ENCODE assay signal across 22 cellular contexts in the genomic region with DNA sequence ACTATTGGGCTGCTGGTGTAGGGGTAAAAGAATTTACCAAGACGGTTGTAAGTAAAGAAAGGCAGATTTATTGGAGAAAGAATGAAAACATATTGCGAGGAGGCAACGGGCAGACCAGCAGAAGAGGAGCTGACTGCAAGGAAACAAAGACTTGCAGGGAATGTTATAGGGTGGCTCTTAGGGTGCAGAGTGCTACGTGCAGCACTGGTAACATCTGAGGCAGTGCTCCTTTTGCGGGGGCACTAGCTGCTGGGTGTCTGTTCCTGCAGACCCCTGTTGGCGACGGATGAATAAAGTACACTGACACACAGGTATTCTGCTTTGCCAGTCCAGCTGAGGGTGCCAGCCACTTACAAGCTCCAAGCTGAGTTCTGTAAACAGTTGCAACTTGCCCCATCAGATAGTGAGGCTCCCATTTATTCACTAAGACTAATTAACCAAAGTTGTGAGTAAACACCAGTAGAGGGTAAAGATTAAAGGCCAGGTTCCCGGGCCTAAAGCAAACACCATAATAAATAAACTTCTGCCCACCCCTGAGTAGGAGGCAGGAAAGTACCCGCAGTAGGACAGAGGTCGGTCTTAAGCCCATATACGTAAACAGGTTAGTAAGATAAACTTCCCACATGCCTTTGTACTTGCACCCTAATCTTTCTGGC.
DNase-seq lines count a peak whose midpoint lies in the region; ATAC-seq, FAIRE-seq and TF ChIP-seq lines count a peak whose summit lies in the region.
"Had no signal": no experiment of that assay in that cellular context is flagged by ENCODE, and none has a peak within 500 bp of the region (broad histone marks: within the 10 kb centered on the region; RNA-seq: fewer than 3 reads in every experiment).

No MANE protein-coding gene starts in this region.

- peaks cover 35% of the 10 kb centered on the region for H3K4me1 Mint-ChIP-seq in endodermal cell
- H3K4me1 Mint-ChIP-seq: CD8-positive, alpha-beta memory T cell had no signal

- H3K9me3 Mint-ChIP-seq in endodermal cell, result peaks cover 48% of the 10 kb centered on the region

- H3K4me3 ChIP-seq in endodermal cell (ENCODE audit: low read length) (peak overlapping the region; percentile 62), right lobe of liver (no peak overlapping the region)
- H3K4me3 ChIP-seq: GM23248 had no signal

- H3K9ac ChIP-seq in endodermal cell (ENCODE audit: extremely low read depth, low read length, poor library complexity, severe bottlenecking), result peak overlapping the region; percentile 41
- H3K9ac ChIP-seq: GM23248 had no signal

- WGBS in endodermal cell (ENCODE audit: insufficient coverage in 1 of 2, insufficient read length in 1 of 2), 2 experiments, result 68 to 97% methylated on average over 3 to 11 of the region's 11 CpGs
- 21% methylated on average over 9 of the region's 11 CpGs for WGBS in right lobe of liver (ENCODE audit: insufficient coverage, low coverage, low lambda C conversion rate, missing lambda C conversion rate)

- no peak for TF ChIP-seq CTCF in endodermal cell (conservative IDR thresholded peaks at IDR 0.05)
- TF ChIP-seq CTCF in right lobe of liver (IDR thresholded peaks at IDR 0.05), result peak in 2 of 4 donors; percentile 25 to 36

- H3K36me3 Mint-ChIP-seq in endodermal cell (ENCODE audit: low read depth), result peaks cover 18% of the 10 kb centered on the region
- H3K36me3 Mint-ChIP-seq: CD8-positive, alpha-beta memory T cell had no signal

- no peaks in the 10 kb centered on the region for H3K27me3 Mint-ChIP-seq in endodermal cell (ENCODE audit: insufficient read depth)

- H3K4me1 ChIP-seq in endodermal cell (ENCODE audit: control insufficient read depth, insufficient read depth, low read length) (peaks cover 6% of the 10 kb centered on the region), right lobe of liver (peaks cover 0 to 33% (median 15%) of the 10 kb centered on the region in 4 donors)

- DNase-seq in COR-L47 (lab: John Stamatoyannopoulos, UW) (peak; percentile 11), HuH-7 (ENCODE audit: low spot score) (peak; percentile 58), endodermal cell (peak; percentile 49), right lobe of liver (peak; percentile 48 to 79 (median 75)), H54 (ENCODE audit: insufficient read length, low spot score) (no peak), islet precursor cell (no peak), ecto neural progenitor cell (ENCODE audit: low spot score) (no peak)
- DNase-seq: ACHN; C1 segment of cervical spinal cord; CD8-positive, alpha-beta memory T cell; GM23248; KG1; NCI-H1694 treated with DMSO at 0.1 percent for 48 hours; NCI-H2081 treated with DMSO at 0.1 percent for 48 hours; NCI-H2171 treated with DMSO at 0.1 percent for 48 hours; NCI-H524 treated with DMSO at 0.1 percent for 48 hours; OCI-M1 had no signal

- H3K36me3 ChIP-seq in endodermal cell (ENCODE audit: control insufficient read depth, insufficient read depth, low read length) (no peaks in the 10 kb centered on the region), right lobe of liver (no peaks in the 10 kb centered on the region)

- peak; percentile 93 to 96 (median 94) for ATAC-seq in right lobe of liver
- ATAC-seq in HG03439 (IDR thresholded peaks at IDR 0.05; ENCODE audit: unreplicated experiment), result no peak
- ATAC-seq: Right ventricle myocardium inferior had no signal

- peak overlapping the region; percentile 32 for H3K4me3 Mint-ChIP-seq in endodermal cell
- H3K4me3 Mint-ChIP-seq: CD8-positive, alpha-beta memory T cell had no signal

- intact Hi-C loops in right lobe of liver (cut with DNase I), result no loop called here

- H3K27ac ChIP-seq in endodermal cell (ENCODE audit: low read depth, low read length) (no peak overlapping the region), right lobe of liver (peak overlapping the region; percentile 29 to 84 (median 82))
- H3K27ac ChIP-seq: 22Rv1, GM23248 had no signal

- TF ChIP-seq POLR2A in right lobe of liver (IDR thresholded peaks at IDR 0.05), result no peak
- TF ChIP-seq POLR2A in H54 (IDR thresholded peaks at IDR 0.05; ENCODE audit: low read depth, low read length), result no peak

- peak overlapping the region; percentile 97 for H3K27ac Mint-ChIP-seq in endodermal cell
- H3K27ac Mint-ChIP-seq: CD8-positive, alpha-beta memory T cell had no signal

- no peak for FAIRE-seq in H54 (lab: Jason Lieb, UNC)
- FAIRE-seq: G401.6, GM12892 had no signal

- H3K27me3 ChIP-seq in endodermal cell (ENCODE audit: control insufficient read depth, insufficient read depth, low read length, poor library complexity, severe bottlenecking), result no peaks in the 10 kb centered on the region
- H3K27me3 ChIP-seq in right lobe of liver, result no peaks in the 10 kb centered on the region

- H3K9me3 ChIP-seq in endodermal cell (ENCODE audit: control insufficient read depth, low read length), result peaks cover 48% of the 10 kb centered on the region
- no peaks in the 10 kb centered on the region for H3K9me3 ChIP-seq in right lobe of liver

Comparison
In these comparisons a context has a peak if more than half of its experiments do, and no peak if none do; other contexts are left out.
1. DNase-seq: peak in COR-L47 (single experiment), HuH-7 (single experiment), endodermal cell (single experiment) and right lobe of liver (3 of 3); none in H54 (single experiment), islet precursor cell (single experiment) and ecto neural progenitor cell (single experiment).